ENCODE assay signal across 16 cellular contexts in genomic region chr9:132584616-132585560, GRCh38. TPM values are rescaled to one million over a fixed set of nuclear protein-coding genes. Genes with fewer than 3 reads are reported as not detected.
A peak's percentile ranks its signal among the peaks of the same experiment; 100 is the strongest.
DNase-seq lines count a peak whose midpoint lies in the region; ATAC-seq and TF ChIP-seq lines count a peak whose summit lies in the region.
"Had no signal": no experiment of that assay in that cellular context is flagged by ENCODE, and none has a peak within 500 bp of the region (broad histone marks: within the 10 kb centered on the region; RNA-seq: fewer than 3 reads in every experiment).

No MANE protein-coding gene starts in this region.

- H3K27ac ChIP-seq in ectodermal cell (ENCODE audit: insufficient read depth, low read depth, low read length, poor library complexity, severe bottlenecking) (no peak overlapping the region), neural cell (ENCODE audit: low read length) (no peak overlapping the region)

- H3K36me3 ChIP-seq in ectodermal cell (ENCODE audit: control insufficient read depth, insufficient read depth, low read length) = no peaks in the 10 kb centered on the region
- no peaks in the 10 kb centered on the region for H3K36me3 ChIP-seq in neural cell (ENCODE audit: insufficient read depth, low read length)

- DNase-seq in ELR (ENCODE audit: low read depth) = peak; percentile 54
- DNase-seq in M059J (ENCODE audit: low read depth) = peak; percentile 61
- DNase-seq in left lobe of liver (ENCODE audit: low spot score) = no peak
- DNase-seq: activated CD4-positive, alpha-beta T cell treated with anti-CD3 and anti-CD28 coated beads, Interleukin-2, amount 50 U/mL, for 4 hours; DND-41; NCI-H1417; stimulated activated CD4-positive, alpha-beta T cell treated with anti-CD3 and anti-CD28 coated beads, Interleukin-1b, Interleukin-23, amount 100 ng/mL, for 48 hours; T-helper 2 cell had no signal

- no peaks in the 10 kb centered on the region for H3F3A ChIP-seq in neural cell (ENCODE audit: insufficient read depth, low read length, poor library complexity, severe bottlenecking)

- no peaks in the 10 kb centered on the region for H3K79me2 ChIP-seq in neural cell (replicated peaks; ENCODE audit: insufficient read depth, low read length)

- no peaks in the 10 kb centered on the region for H4K20me1 ChIP-seq in neural cell (ENCODE audit: insufficient read depth)

- H3K9ac ChIP-seq in neural cell (ENCODE audit: low read length) = no peak overlapping the region

- H2AFZ ChIP-seq in neural cell (ENCODE audit: low read depth, low read length) = no peak overlapping the region

- H3K27me3 ChIP-seq in ectodermal cell (ENCODE audit: control insufficient read depth, insufficient read depth, low read length, poor library complexity, severe bottlenecking) (peaks cover 100% of the 10 kb centered on the region), neural cell (ENCODE audit: insufficient read depth, low read depth, low read length) (peaks cover 100% of the 10 kb centered on the region)

- H3K9me3 ChIP-seq in ectodermal cell (ENCODE audit: control insufficient read depth, low read length) (no peaks in the 10 kb centered on the region), neural cell (ENCODE audit: low read length) (no peaks in the 10 kb centered on the region)

- TF ChIP-seq RAD21 in neural cell (conservative IDR thresholded peaks at IDR 0.05) = no peak

- no peak overlapping the region for H3K4me2 ChIP-seq in neural cell (ENCODE audit: low read length)

- ATAC-seq in activated CD4-positive, CD25-positive, alpha-beta regulatory T cell treated with anti-CD3 and anti-CD28 coated beads, Interleukin-2, amount 50 U/mL, for 24 hours = no peak
- ATAC-seq in GM19328 (IDR thresholded peaks at IDR 0.05; ENCODE audit: unreplicated experiment) (no peak), left lobe of liver (no peak)
- ATAC-seq: GM12878, Panc1 had no signal

- H3K4me3 ChIP-seq in ectodermal cell (ENCODE audit: insufficient read depth, low read depth, low read length) (peak overlapping the region; percentile 58), neural cell (ENCODE audit: low read length) (no peak overlapping the region)
- H3K4me3 ChIP-seq: GM12878 had no signal

- H3K9me2 ChIP-seq in neural cell (ENCODE audit: insufficient read depth, low read length) = no peaks in the 10 kb centered on the region

- peaks cover 38% of the 10 kb centered on the region for H3K4me1 ChIP-seq in ectodermal cell (ENCODE audit: control insufficient read depth, insufficient read depth, low read length)

- no peak for TF ChIP-seq EP300 in neural cell (conservative IDR thresholded peaks at IDR 0.05; ENCODE audit: poor library complexity, severe bottlenecking)

- TF ChIP-seq CTCF in neural cell (IDR thresholded peaks at IDR 0.05; ENCODE audit: poor library complexity, severe bottlenecking) = no peak

- 3 to 4% methylated on average over 28 of the region's 29 CpGs for WGBS in ectodermal cell, 2 experiments

TF ChIP-seq in neural cell, 6 proteins besides CTCF, POLR2A, EP300 and RAD21:
- TF ChIP-seq POLR2AphosphoS5 (IDR thresholded peaks at IDR 0.05) (peak; percentile 9), REST (IDR thresholded peaks at IDR 0.05; ENCODE audit: borderline replicate concordance) (no peak)

RNA-seq across cellular contexts. Expression of gene BARHL1, which starts 2.5 kb away (rescaled TPM):
- total RNA-seq in M059J (2014; rRNA removed; shearing (Covaris generic)) = not detected in 2 replicates
- 20.4 TPM for polyA plus RNA-seq in ectodermal cell (2013, experiment 1 of 4)
- 40.3 TPM for polyA plus RNA-seq in ectodermal cell (2013, experiment 2 of 4)
- 18.3 TPM for polyA plus RNA-seq in ectodermal cell (2013, experiment 3 of 4)
- 27.6 TPM for polyA plus RNA-seq in ectodermal cell (2013, experiment 4 of 4)
- not detected in 2 replicates for polyA plus RNA-seq in neural cell
- not detected in 2 replicates for polyA minus RNA-seq in neural cell
- total RNA-seq in left lobe of liver = not detected
- total RNA-seq: dorsolateral prefrontal cortex, GM12878, NCI-H460 had no signal
- polyA plus RNA-seq: GM12878 had no signal
